In the genomic region with DNA sequence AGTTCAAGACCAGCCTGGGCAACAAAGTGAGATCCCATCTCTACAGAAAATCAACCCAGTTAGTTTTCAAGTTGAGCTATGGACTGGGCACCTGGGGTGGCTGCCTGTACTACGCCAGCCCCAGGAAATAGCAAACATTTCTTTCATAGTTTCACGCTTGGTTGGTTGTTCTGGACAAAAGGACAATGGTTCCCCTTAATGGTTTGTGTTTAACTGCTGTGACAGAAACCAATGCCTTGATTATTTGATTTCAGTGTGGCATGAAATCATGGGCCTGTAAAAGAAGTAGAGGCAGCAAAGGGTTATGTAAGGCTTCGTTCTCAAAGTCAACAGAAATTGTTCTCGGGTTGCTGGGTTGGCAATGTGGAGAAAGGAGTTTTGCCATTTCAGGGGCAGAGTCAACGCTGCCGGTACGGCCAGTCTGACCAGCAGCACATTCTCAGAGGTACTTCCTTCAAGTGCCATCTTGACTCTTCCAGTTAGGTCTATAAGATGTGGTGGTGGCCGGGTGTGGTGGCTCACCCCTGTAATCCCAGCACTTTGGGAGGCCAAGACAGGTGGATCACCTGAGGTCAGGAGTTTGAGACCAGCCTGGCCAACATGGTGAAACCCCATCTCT, we compare ENCODE assay signal across 1 cellular context.
TF ChIP-seq lines count a peak whose summit lies in the region.

No MANE protein-coding gene starts in this region.

TF ChIP-seq in SK-N-SH, 30 proteins besides CTCF, POLR2A, EP300 and RAD21:
- TF ChIP-seq EZH2phosphoT487 (IDR thresholded peaks at IDR 0.05; ENCODE audit: borderline replicate concordance, low read depth) (no peak), GABPA (IDR thresholded peaks at IDR 0.05; ENCODE audit: low read depth) (no peak), GATA2 (CRISPR knock-in tag; IDR thresholded peaks at IDR 0.05) (no peak), TAF1 (IDR thresholded peaks at IDR 0.05; ENCODE audit: borderline replicate concordance, low read depth, low read length) (no peak), MEF2A (IDR thresholded peaks at IDR 0.05; ENCODE audit: borderline replicate concordance, low read depth) (no peak), YY1 (IDR thresholded peaks at IDR 0.05; ENCODE audit: low read depth) (no peak), RXRA (IDR thresholded peaks at IDR 0.05; ENCODE audit: borderline replicate concordance, low read depth) (no peak), POLR2AphosphoS5 (IDR thresholded peaks at IDR 0.05; ENCODE audit: low read depth, low read length) (no peak), SMC3 (IDR thresholded peaks at IDR 0.05; ENCODE audit: low read depth, low read length) (no peak), CHD2 (IDR thresholded peaks at IDR 0.05; ENCODE audit: low read length, partially characterized antibody) (no peak), MXI1 (IDR thresholded peaks at IDR 0.05; ENCODE audit: low read depth, low read length) (no peak)
- TF ChIP-seq, protein P1, sequence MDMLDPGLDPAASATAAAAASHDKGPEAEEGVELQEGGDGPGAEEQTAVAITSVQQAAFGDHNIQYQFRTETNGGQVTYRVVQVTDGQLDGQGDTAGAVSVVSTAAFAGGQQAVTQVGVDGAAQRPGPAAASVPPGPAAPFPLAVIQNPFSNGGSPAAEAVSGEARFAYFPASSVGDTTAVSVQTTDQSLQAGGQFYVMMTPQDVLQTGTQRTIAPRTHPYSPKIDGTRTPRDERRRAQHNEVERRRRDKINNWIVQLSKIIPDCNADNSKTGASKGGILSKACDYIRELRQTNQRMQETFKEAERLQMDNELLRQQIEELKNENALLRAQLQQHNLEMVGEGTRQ (IDR thresholded peaks at IDR 0.05; ENCODE audit: borderline replicate concordance, low read depth, low read length) = no peak
- TF ChIP-seq, protein P2, sequence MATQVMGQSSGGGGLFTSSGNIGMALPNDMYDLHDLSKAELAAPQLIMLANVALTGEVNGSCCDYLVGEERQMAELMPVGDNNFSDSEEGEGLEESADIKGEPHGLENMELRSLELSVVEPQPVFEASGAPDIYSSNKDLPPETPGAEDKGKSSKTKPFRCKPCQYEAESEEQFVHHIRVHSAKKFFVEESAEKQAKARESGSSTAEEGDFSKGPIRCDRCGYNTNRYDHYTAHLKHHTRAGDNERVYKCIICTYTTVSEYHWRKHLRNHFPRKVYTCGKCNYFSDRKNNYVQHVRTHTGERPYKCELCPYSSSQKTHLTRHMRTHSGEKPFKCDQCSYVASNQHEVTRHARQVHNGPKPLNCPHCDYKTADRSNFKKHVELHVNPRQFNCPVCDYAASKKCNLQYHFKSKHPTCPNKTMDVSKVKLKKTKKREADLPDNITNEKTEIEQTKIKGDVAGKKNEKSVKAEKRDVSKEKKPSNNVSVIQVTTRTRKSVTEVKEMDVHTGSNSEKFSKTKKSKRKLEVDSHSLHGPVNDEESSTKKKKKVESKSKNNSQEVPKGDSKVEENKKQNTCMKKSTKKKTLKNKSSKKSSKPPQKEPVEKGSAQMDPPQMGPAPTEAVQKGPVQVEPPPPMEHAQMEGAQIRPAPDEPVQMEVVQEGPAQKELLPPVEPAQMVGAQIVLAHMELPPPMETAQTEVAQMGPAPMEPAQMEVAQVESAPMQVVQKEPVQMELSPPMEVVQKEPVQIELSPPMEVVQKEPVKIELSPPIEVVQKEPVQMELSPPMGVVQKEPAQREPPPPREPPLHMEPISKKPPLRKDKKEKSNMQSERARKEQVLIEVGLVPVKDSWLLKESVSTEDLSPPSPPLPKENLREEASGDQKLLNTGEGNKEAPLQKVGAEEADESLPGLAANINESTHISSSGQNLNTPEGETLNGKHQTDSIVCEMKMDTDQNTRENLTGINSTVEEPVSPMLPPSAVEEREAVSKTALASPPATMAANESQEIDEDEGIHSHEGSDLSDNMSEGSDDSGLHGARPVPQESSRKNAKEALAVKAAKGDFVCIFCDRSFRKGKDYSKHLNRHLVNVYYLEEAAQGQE (IDR thresholded peaks at IDR 0.05; ENCODE audit: low read depth, low read length) = no peak
- TF ChIP-seq, protein P3, sequence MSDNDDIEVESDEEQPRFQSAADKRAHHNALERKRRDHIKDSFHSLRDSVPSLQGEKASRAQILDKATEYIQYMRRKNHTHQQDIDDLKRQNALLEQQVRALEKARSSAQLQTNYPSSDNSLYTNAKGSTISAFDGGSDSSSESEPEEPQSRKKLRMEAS (IDR thresholded peaks at IDR 0.05; ENCODE audit: low read depth) = no peak
- TF ChIP-seq, protein P4, sequence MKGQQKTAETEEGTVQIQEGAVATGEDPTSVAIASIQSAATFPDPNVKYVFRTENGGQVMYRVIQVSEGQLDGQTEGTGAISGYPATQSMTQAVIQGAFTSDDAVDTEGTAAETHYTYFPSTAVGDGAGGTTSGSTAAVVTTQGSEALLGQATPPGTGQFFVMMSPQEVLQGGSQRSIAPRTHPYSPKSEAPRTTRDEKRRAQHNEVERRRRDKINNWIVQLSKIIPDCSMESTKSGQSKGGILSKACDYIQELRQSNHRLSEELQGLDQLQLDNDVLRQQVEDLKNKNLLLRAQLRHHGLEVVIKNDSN (IDR thresholded peaks at IDR 0.05; ENCODE audit: borderline replicate concordance, low read depth) = no peak
